Comparison of ENCODE assay signal across 1 cellular context in the genomic region with DNA sequence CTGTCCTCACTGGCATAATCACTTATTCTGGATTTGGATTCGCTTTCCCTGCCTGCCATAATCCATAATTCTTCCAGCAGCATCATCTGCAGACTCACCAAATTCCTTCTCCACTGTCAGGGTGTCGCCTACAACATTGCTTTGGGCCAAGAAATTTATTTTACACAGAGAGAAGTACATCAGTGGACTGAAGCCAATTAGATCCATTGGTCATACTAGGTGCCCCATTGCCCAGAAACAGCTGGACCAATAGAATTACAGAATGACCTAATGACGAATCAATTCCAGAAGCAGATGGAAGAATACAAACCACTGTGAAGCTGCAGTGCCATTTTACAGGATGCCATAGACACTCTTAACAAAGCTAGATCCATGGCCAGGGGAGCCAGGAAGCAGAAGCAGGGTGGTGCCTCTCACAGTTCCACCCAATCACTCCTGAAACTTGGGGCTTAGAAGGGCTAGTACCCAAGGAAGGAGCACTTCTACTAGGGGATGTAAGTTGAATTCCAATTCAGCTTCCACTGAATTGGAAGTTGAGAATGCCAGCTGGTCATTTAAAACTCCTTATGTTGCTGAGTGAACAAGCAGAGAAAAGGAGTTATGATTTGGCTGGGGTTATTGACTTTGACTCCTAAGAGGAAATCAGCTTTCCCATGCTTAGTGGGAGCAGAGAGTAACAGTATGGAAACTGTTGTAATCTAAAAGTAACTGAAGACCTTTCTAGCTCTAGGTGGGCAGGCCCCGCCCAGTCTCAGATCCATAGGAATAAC.
TF ChIP-seq lines count a peak whose summit lies in the region.

No MANE protein-coding gene starts in this region.

TF ChIP-seq in H1, 55 proteins besides CTCF, POLR2A, EP300 and RAD21 (continued from another document):
- no peak for TF ChIP-seq SUZ12 (IDR thresholded peaks at IDR 0.05; ENCODE audit: low read length)
- TF ChIP-seq CHD1 (IDR thresholded peaks at IDR 0.05; ENCODE audit: low read depth, low read length) = no peak
- no peak for TF ChIP-seq CEBPB (IDR thresholded peaks at IDR 0.05; ENCODE audit: low read depth, low read length)
- no peak for TF ChIP-seq CREB1 (IDR thresholded peaks at IDR 0.05)
- no peak for TF ChIP-seq SP2 (IDR thresholded peaks at IDR 0.05; ENCODE audit: low read length)
- no peak for TF ChIP-seq NANOG (IDR thresholded peaks at IDR 0.05; ENCODE audit: insufficient read depth, low read depth, low read length, poor library complexity, severe bottlenecking)
- TF ChIP-seq SAP30 (IDR thresholded peaks at IDR 0.05; ENCODE audit: insufficient read depth, insufficient replicate concordance, low read length) = no peak
- no peak for TF ChIP-seq RFX5 (IDR thresholded peaks at IDR 0.05; ENCODE audit: borderline replicate concordance, low read depth, low read length)
